Comparison of ENCODE assay signal across 8 cellular contexts in genomic region chr11:65027213-65028067, GRCh38. TPM values are rescaled to one million over a fixed set of nuclear protein-coding genes. Genes with fewer than 3 reads are reported as not detected.
DNase-seq lines count a peak whose midpoint lies in the region; TF ChIP-seq lines count a peak whose summit lies in the region.

Gene SNX15 (plus strand): TSS chr11:65027439. CDS start chr11:65027538, 99 bp downstream.

- no peaks in the 10 kb centered on the region for H3K9me3 Mint-ChIP-seq in HFFc6
- H3K9me3 Mint-ChIP-seq in activated naive CD4-positive, alpha-beta T cell treated with anti-CD3 and anti-CD28 coated beads, Interleukin-2, amount 10 ng/mL, durations not matched to agents 7 days and 5 days, result no peaks in the 10 kb centered on the region

- peak within 1 kb of the TSS; percentile 60; the same call in 1 of the 2 replicates for H3K4me3 ChIP-seq in GM08714 (ENCODE audit: low read length)

- H3K27ac Mint-ChIP-seq in HFFc6, result peak within 1 kb of the TSS; percentile 79
- peak within 1 kb of the TSS; percentile 93 for H3K27ac Mint-ChIP-seq in activated naive CD4-positive, alpha-beta T cell treated with anti-CD3 and anti-CD28 coated beads, Interleukin-2, amount 10 ng/mL, durations not matched to agents 7 days and 5 days

- TF ChIP-seq CTCF in HFFc6 (IDR thresholded peaks at IDR 0.05), result peak; percentile 97

- H3K4me1 Mint-ChIP-seq in HFFc6 (ENCODE audit: low read depth), result peaks cover 18% of the 10 kb centered on the region
- peaks cover 22% of the 10 kb centered on the region for H3K4me1 Mint-ChIP-seq in activated naive CD4-positive, alpha-beta T cell treated with anti-CD3 and anti-CD28 coated beads, Interleukin-2, amount 10 ng/mL, durations not matched to agents 7 days and 5 days

- H3K36me3 Mint-ChIP-seq in HFFc6 (ENCODE audit: low read depth), result no peaks in the 10 kb centered on the region
- peaks cover 2% of the 10 kb centered on the region for H3K36me3 Mint-ChIP-seq in activated naive CD4-positive, alpha-beta T cell treated with anti-CD3 and anti-CD28 coated beads, Interleukin-2, amount 10 ng/mL, durations not matched to agents 7 days and 5 days

- CTCF ChIA-PET in activated naive CD4-positive, alpha-beta T cell treated with anti-CD3 and anti-CD28 coated beads, Interleukin-2, amount 10 ng/mL, durations not matched to agents 7 days and 5 days (lab: Charles Lee), result interaction anchor here (0.8 to 2.1 kb wide), 5 partner anchors 10 to 180 kb away, joined by 3 to 16 read pairs (median 3); partner anchors contain the start of genes ARL2 and SAC3D1

- peak; percentile 94 for DNase-seq in HFFc6
- peak; percentile 98 for DNase-seq in NAMALWA (ENCODE audit: low spot score)
- peak; percentile 97 for DNase-seq in SK-N-DZ (ENCODE audit: low spot score)
- peak; percentile 95 for DNase-seq in activated naive CD4-positive, alpha-beta T cell treated with anti-CD3 and anti-CD28 coated beads, Interleukin-2, amount 10 ng/mL, durations not matched to agents 7 days and 5 days
- DNase-seq in globus pallidus (ENCODE audit: low spot score), result peak; percentile 96
- peak; percentile 90 for DNase-seq in occipital lobe (lab: John Stamatoyannopoulos, UW)

- H3K4me3 Mint-ChIP-seq in HFFc6, result peak within 1 kb of the TSS; percentile 86
- H3K4me3 Mint-ChIP-seq in activated naive CD4-positive, alpha-beta T cell treated with anti-CD3 and anti-CD28 coated beads, Interleukin-2, amount 10 ng/mL, durations not matched to agents 7 days and 5 days, result peak within 1 kb of the TSS; percentile 62

- H3K27me3 Mint-ChIP-seq in HFFc6 (ENCODE audit: insufficient read depth), result no peaks in the 10 kb centered on the region
- H3K27me3 Mint-ChIP-seq in activated naive CD4-positive, alpha-beta T cell treated with anti-CD3 and anti-CD28 coated beads, Interleukin-2, amount 10 ng/mL, durations not matched to agents 7 days and 5 days, result no peaks in the 10 kb centered on the region

- H3K27ac ChIP-seq in temporal lobe (ENCODE audit: low read depth, low read length), result peak within 1 kb of the TSS; percentile 87

RNA-seq across cellular contexts. Expression of gene SNX15, which starts in this region (rescaled TPM):
- 10 to 100 TPM; 18.7 to 26.6 (median 25.0) TPM for total RNA-seq in HFFc6 (2021; fragmentation: NEBNext Ultra II Directional; extraction: Animal tissue kit (Norgen Biotek cat#: 25700))
- polyA plus RNA-seq in SK-N-DZ (2014; cell fraction: cytosol; rRNA removed), result 24.0 and 26.3 TPM in 2 replicates
- polyA plus RNA-seq in SK-N-DZ (2014; cell fraction: nucleus; rRNA removed), result 11.4 and 46.5 TPM in 2 replicates
- total RNA-seq in occipital lobe (19.0 TPM), temporal lobe (11.8 TPM)

Comparison
In these comparisons a context has a peak if more than half of its experiments do, and no peak if none do; other contexts are left out.
1. Peak in every context shown above with its lines: DNase-seq, H3K4me3 ChIP-seq and H3K27ac ChIP-seq.